ENCODE assay signal across 9 cellular contexts in the genomic region with DNA sequence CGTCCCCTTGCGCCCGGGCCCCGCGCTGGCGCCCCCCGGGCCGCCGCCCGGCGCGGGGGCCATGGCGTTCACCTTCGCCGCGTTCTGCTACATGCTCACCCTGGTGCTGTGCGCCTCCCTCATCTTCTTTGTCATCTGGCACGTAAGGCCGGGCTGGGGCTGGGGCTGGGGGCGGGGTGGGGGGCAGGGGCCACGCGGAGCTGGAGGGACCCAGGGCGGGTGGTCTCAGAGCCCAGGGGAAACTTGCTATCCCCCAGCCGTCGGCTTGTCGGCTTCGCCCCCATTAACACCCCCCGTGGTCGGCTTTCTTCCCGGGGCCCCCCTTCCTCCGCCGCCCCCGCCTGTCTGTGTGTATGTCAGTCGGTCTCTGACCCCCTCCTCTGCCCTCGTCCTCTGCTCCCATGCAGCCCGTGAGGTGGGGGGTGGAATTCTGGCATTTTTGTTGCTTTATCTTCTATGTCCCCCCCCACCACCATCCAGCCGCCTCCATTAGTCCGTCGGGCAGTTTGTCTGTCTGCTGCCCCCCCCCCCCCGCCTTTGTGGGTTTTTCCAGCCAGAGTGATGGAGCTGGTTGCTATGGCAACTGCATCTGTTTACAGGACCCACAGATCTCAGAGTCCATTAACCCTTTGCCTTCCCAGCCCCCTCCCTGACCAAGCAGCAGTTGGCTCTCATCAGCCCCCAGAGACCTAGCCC. TPM values are rescaled to one million over a fixed set of nuclear protein-coding genes. Genes with fewer than 3 reads are reported as not detected.
DNase-seq lines count a peak whose midpoint lies in the region; ATAC-seq and TF ChIP-seq lines count a peak whose summit lies in the region.
"Had no signal": no experiment of that assay in that cellular context is flagged by ENCODE, and none has a peak within 500 bp of the region (broad histone marks: within the 10 kb centered on the region; RNA-seq: fewer than 3 reads in every experiment).

No MANE protein-coding gene starts in this region.

- peaks cover 27 to 37% (median 35%) of the 10 kb centered on the region in 3 donors for H3K27me3 Mint-ChIP-seq in CD14-positive monocyte (ENCODE audit: low read depth in 3 of 3)
- H3K27me3 Mint-ChIP-seq in activated naive CD8-positive, alpha-beta T cell treated with anti-CD3 and anti-CD28 coated beads for 36 hours: peaks cover 10% of the 10 kb centered on the region
- peaks cover 8% of the 10 kb centered on the region for H3K27me3 Mint-ChIP-seq in mesothelial cell of epicardium (ENCODE audit: low read depth)

- H3K27ac Mint-ChIP-seq in CD14-positive monocyte (no peak overlapping the region), mesothelial cell of epicardium (no peak overlapping the region)
- peak overlapping the region; percentile 4 for H3K27ac Mint-ChIP-seq in activated naive CD8-positive, alpha-beta T cell treated with anti-CD3 and anti-CD28 coated beads for 36 hours

- DNase-seq in CD14-positive monocyte (ENCODE audit: low spot score) (no peak), HT-29 (ENCODE audit: low spot score) (peak; percentile 35), mesothelial cell of epicardium (ENCODE audit: low spot score in 2 of 2, unreplicated experiment in 2 of 2) (no peak), NOMO-1 (lab: John Stamatoyannopoulos, UW; ENCODE audit: unreplicated experiment in 2 of 2) (no peak), testis (no peak)
- peak; percentile 29 for DNase-seq in activated naive CD8-positive, alpha-beta T cell treated with anti-CD3 and anti-CD28 coated beads for 36 hours

- H3K4me3 Mint-ChIP-seq in CD14-positive monocyte (peak overlapping the region; percentile 65 to 82), mesothelial cell of epicardium (peak overlapping the region; percentile 64)
- peak overlapping the region; percentile 80 for H3K4me3 Mint-ChIP-seq in activated naive CD8-positive, alpha-beta T cell treated with anti-CD3 and anti-CD28 coated beads for 36 hours

- no peak for TF ChIP-seq CTCF in CD14-positive monocyte (IDR thresholded peaks at IDR 0.05)
- TF ChIP-seq CTCF in mesothelial cell of epicardium (IDR thresholded peaks at IDR 0.05; ENCODE audit: unreplicated experiment): no peak
- no peak for TF ChIP-seq CTCF in testis (IDR thresholded peaks at IDR 0.05)

- H3K4me1 ChIP-seq in testis: no peaks in the 10 kb centered on the region

- H3K36me3 ChIP-seq in testis (ENCODE audit: low read depth, missing control alignments): no peaks in the 10 kb centered on the region

- H3K27me3 ChIP-seq in testis: no peaks in the 10 kb centered on the region

- 4 to 7% methylated on average over 17 to 33 of the region's 40 CpGs for WGBS in testis, 2 donors

- no peak for TF ChIP-seq POLR2A in testis (IDR thresholded peaks at IDR 0.05)

- H3K27ac ChIP-seq in testis: no peak overlapping the region

- peaks cover 23% of the 10 kb centered on the region for H3K4me1 Mint-ChIP-seq in CD14-positive monocyte
- peaks cover 28% of the 10 kb centered on the region for H3K4me1 Mint-ChIP-seq in activated naive CD8-positive, alpha-beta T cell treated with anti-CD3 and anti-CD28 coated beads for 36 hours
- H3K4me1 Mint-ChIP-seq in mesothelial cell of epicardium: peaks cover 7% of the 10 kb centered on the region

- H3K9me3 Mint-ChIP-seq in CD14-positive monocyte: peaks cover 0 to 7% (median 2%) of the 10 kb centered on the region in 7 donors
- H3K9me3 Mint-ChIP-seq in activated naive CD8-positive, alpha-beta T cell treated with anti-CD3 and anti-CD28 coated beads for 36 hours: no peaks in the 10 kb centered on the region
- H3K9me3 Mint-ChIP-seq in mesothelial cell of epicardium: no peaks in the 10 kb centered on the region

- intact Hi-C loops in CD14-positive monocyte (cut with micrococcal nuclease): no loop called here
- intact Hi-C loops in testis (cut with DNase I; ENCODE audit: low total_unique reads): no loop called here

- no peak overlapping the region for H3K4me3 ChIP-seq in testis

- no peaks in the 10 kb centered on the region for H3K9me3 ChIP-seq in testis

- H3K36me3 Mint-ChIP-seq in CD14-positive monocyte: peaks cover 39 to 42% of the 10 kb centered on the region in 2 donors
- peaks cover 4% of the 10 kb centered on the region for H3K36me3 Mint-ChIP-seq in activated naive CD8-positive, alpha-beta T cell treated with anti-CD3 and anti-CD28 coated beads for 36 hours
- H3K36me3 Mint-ChIP-seq in mesothelial cell of epicardium: peaks cover 9% of the 10 kb centered on the region

- ATAC-seq in HG03457 (IDR thresholded peaks at IDR 0.05; ENCODE audit: unreplicated experiment) (no peak), HG03159 (IDR thresholded peaks at IDR 0.05; ENCODE audit: unreplicated experiment) (no peak)

RNA-seq across cellular contexts. Expression of gene CNIH2, which starts 0.6 kb away (rescaled TPM):
- not detected for polyA plus RNA-seq in CD14-positive monocyte
- 0.21 and 0.99 TPM in 2 replicates for total RNA-seq in HT-29 (2014; rRNA removed; shearing (Covaris generic))
- total RNA-seq in activated naive CD8-positive, alpha-beta T cell treated with anti-CD3 and anti-CD28 coated beads for 36 hours: 1 to 10 TPM; 1.9 to 2.2 TPM
- 10.1 to 11.5 TPM (median 10.2 TPM) in 3 replicates for total RNA-seq in mesothelial cell of epicardium
- 1 to 10 TPM; 4.0 to 7.4 TPM for total RNA-seq in testis
- 17.3 TPM for polyA plus RNA-seq in testis (ENCODE audit: insufficient read depth, low read depth, low replicate concordance)
- total RNA-seq: dermis blood vessel endothelial cell had no signal

RNA-seq across cellular contexts. Expression of gene RAB1B, which starts 10.1 kb away (rescaled TPM):
- polyA plus RNA-seq in CD14-positive monocyte (10 to 100 TPM; 17.9 to 18.8 TPM), testis (ENCODE audit: insufficient read depth, low read depth, low replicate concordance) (180 TPM)
- 357 and 380 TPM in 2 replicates for total RNA-seq in HT-29 (2014; rRNA removed; shearing (Covaris generic))
- total RNA-seq in activated naive CD8-positive, alpha-beta T cell treated with anti-CD3 and anti-CD28 coated beads for 36 hours: 100 to 1,000 TPM in 1 of 2 experiments, 10 to 100 TPM in 1; 97.6 to 102 TPM
- total RNA-seq in mesothelial cell of epicardium (88.6 to 91.8 TPM (median 90.1 TPM) in 3 replicates), testis (100 to 1,000 TPM in 1 of 2 donors, 10 to 100 TPM in 1; 63.2 to 107 TPM)

RNA-seq across cellular contexts. Expression of gene YIF1A, which starts 10.4 kb away (rescaled TPM):
- polyA plus RNA-seq in CD14-positive monocyte (10 to 100 TPM; 63.8 to 81.1 TPM), testis (ENCODE audit: insufficient read depth, low read depth, low replicate concordance) (82.6 TPM)
- total RNA-seq in HT-29 (2014; rRNA removed; shearing (Covaris generic)): 286 and 299 TPM in 2 replicates
- 10 to 100 TPM; 64.1 to 72.4 TPM for total RNA-seq in activated naive CD8-positive, alpha-beta T cell treated with anti-CD3 and anti-CD28 coated beads for 36 hours
- total RNA-seq in mesothelial cell of epicardium (66.8 to 74.0 TPM (median 71.2 TPM) in 3 replicates), testis (10 to 100 TPM; 60.5 to 94.1 TPM)

RNA-seq across cellular contexts. Expression of gene TMEM151A, which starts 13.2 kb away (rescaled TPM):
- polyA plus RNA-seq in CD14-positive monocyte (not detected), testis (ENCODE audit: insufficient read depth, low read depth, low replicate concordance) (0.90 TPM)
- 0.05 and 0.08 TPM in 2 replicates for total RNA-seq in HT-29 (2014; rRNA removed; shearing (Covaris generic))
- not detected for total RNA-seq in activated naive CD8-positive, alpha-beta T cell treated with anti-CD3 and anti-CD28 coated beads for 36 hours
- total RNA-seq in mesothelial cell of epicardium (1.3 to 1.8 TPM (median 1.6 TPM) in 3 replicates), testis (1 to 10 TPM; 1.4 to 1.7 TPM)
- total RNA-seq: dermis blood vessel endothelial cell had no signal

RNA-seq across cellular contexts. Expression of gene KLC2, which starts 21.0 kb away (rescaled TPM):
- polyA plus RNA-seq in CD14-positive monocyte (under 1 TPM; 0.67 to 0.90 TPM), testis (ENCODE audit: insufficient read depth, low read depth, low replicate concordance) (51.7 TPM)
- 14.4 and 17.8 TPM in 2 replicates for total RNA-seq in HT-29 (2014; rRNA removed; shearing (Covaris generic))
- 10 to 100 TPM; 39.4 to 40.2 TPM for total RNA-seq in activated naive CD8-positive, alpha-beta T cell treated with anti-CD3 and anti-CD28 coated beads for 36 hours
- total RNA-seq in mesothelial cell of epicardium (42.0 to 43.0 TPM (median 42.9 TPM) in 3 replicates), testis (10 to 100 TPM; 45.9 to 53.5 TPM)

Comparison
In these comparisons a context has a peak if more than half of its experiments do, and no peak if none do; other contexts are left out.
1. DNase-seq: peak in HT-29 (single experiment) and activated naive CD8-positive, alpha-beta T cell treated with anti-CD3 and anti-CD28 coated beads for 36 hours (single experiment); none in CD14-positive monocyte (single experiment), mesothelial cell of epicardium (0 of 2), NOMO-1 (0 of 2) and testis (single experiment).
2. Peak in every context shown above with its lines, with median percentiles within 50 percentile points of each other: H3K4me3 Mint-ChIP-seq.